ENCODE assay signal across 8 cellular contexts in the genomic region with DNA sequence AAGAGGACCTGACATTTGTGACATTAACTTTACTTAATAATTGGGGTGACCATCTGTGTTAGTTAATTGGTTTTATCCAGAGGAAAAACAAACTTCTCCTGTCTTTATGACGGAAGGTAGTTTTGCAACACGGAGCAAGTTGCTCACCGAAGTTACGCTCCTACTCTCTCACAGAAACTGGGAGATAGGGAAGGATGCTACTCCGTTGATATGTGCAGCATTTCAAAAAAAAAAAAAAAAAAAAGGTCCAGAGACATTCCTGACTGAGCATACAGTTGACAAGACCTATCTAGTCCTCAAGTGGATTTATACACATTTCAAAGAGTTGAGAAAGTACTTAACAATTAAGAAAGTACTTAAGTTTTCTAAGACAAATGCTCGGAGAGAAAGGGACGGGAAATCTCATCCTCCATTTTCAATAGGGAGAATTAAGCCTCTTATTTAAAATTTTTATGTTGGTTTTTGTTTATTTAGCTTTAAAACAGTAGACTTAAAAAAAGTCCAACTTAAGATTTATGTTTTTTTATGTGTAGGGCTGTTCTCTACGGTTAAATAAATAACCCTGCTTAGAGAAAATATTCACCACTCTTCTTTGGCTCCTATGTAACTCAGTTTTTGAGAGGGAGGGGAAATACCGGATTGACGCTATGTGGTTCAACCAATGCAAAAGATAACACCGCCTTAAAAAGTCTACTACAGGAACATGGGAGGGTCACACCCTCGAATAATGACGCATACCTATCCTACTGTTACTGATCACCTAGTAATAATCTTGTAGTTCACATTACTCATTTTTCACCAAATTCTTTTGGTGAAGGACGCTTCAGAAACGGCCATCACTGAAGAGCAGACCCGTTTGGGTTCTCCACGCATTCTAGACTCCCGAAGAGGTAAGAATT. TPM values are rescaled to one million over a fixed set of nuclear protein-coding genes. Genes with fewer than 3 reads are reported as not detected.
DNase-seq lines count a peak whose midpoint lies in the region; ATAC-seq and TF ChIP-seq lines count a peak whose summit lies in the region.

TSS of gene FER (plus strand) at position 787 of the 899 bp plus-strand sequence. CDS start 50,286 bp downstream, outside the sequence.

- ATAC-seq in GM19395 (IDR thresholded peaks at IDR 0.05; ENCODE audit: unreplicated experiment) (peak; percentile 34), HG03520 (IDR thresholded peaks at IDR 0.05; ENCODE audit: unreplicated experiment) (peak; percentile 31)

- H3K36me3 ChIP-seq in kidney epithelial cell (ENCODE audit: control insufficient read depth, insufficient read depth, low read length): no peaks in the 10 kb centered on the region

- DNase-seq in Ammon's horn (ENCODE audit: low spot score) (peak; percentile 45), T-helper 22 cell (ENCODE audit: low read depth) (peak; percentile 39), kidney epithelial cell (ENCODE audit: low read depth) (peak; percentile 68), NCI-H526 treated with DMSO at 0.1 percent for 48 hours (lab: John Stamatoyannopoulos, UW) (no peak)
- DNase-seq in central memory CD4-positive, alpha-beta T cell: peak; percentile 82
- DNase-seq in stimulated activated CD4-positive, alpha-beta T cell treated with anti-CD3 and anti-CD28 coated beads, Interleukin-2, amount 100 ng/mL, for 24 hours: peak; percentile 13 to 42

- H3K27me3 ChIP-seq in kidney epithelial cell (ENCODE audit: control insufficient read depth, insufficient read depth, low read length): no peaks in the 10 kb centered on the region

- no peak for TF ChIP-seq CTCF in kidney epithelial cell (IDR thresholded peaks at IDR 0.05; ENCODE audit: insufficient read depth, low read length, poor library complexity, severe bottlenecking)

- peak within 1 kb of the TSS; percentile 91 for H3K4me3 ChIP-seq in kidney epithelial cell (ENCODE audit: low read depth, low read length)

RNA-seq across cellular contexts. Expression of gene FER, which starts in this region (rescaled TPM):
- 13.6 and 15.1 TPM in 2 replicates for total RNA-seq in kidney epithelial cell
